1 cellular context compared by ENCODE assay signal in the genomic region with DNA sequence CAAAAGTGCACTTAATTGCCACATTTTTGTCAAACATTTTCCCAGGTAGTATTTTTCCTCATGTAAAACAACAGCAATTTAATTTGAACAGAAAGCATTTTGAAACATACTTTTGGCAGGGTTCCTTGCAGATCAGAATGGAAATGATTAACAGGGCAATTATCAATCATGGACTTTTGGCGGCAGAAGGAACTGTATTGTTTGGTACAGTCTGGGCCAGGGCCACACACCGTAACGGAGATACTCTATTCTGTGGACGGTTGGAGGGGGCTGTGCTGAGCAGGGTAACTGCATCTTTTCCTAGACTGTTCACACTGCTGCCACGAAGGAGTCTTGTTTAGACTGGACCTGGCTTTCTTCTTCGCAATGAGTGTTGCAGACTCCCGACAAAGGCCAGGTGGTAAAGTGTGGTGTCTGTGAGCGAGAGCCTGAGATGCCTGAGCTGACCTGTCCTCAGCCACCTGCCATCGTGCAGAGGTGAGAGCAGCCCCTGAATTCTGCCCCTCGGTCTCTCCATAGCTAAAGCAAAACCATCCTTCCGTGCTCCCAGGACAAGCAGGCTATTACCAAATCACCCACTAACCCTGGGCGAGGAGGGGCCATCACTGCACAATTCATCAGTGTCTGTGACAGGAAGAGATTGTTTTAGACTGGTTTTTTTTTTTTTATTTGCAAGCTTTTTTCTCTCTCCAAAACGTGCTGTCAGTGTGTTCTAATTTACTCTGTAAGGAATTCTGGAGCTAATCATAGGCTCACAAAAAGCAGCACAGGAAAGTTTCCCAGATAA.
TF ChIP-seq lines count a peak whose summit lies in the region.

No MANE protein-coding gene starts in this region.

TF ChIP-seq in HCT116, 20 proteins besides CTCF, POLR2A, EP300 and RAD21 (continued from another document):
- TF ChIP-seq, protein P1, sequence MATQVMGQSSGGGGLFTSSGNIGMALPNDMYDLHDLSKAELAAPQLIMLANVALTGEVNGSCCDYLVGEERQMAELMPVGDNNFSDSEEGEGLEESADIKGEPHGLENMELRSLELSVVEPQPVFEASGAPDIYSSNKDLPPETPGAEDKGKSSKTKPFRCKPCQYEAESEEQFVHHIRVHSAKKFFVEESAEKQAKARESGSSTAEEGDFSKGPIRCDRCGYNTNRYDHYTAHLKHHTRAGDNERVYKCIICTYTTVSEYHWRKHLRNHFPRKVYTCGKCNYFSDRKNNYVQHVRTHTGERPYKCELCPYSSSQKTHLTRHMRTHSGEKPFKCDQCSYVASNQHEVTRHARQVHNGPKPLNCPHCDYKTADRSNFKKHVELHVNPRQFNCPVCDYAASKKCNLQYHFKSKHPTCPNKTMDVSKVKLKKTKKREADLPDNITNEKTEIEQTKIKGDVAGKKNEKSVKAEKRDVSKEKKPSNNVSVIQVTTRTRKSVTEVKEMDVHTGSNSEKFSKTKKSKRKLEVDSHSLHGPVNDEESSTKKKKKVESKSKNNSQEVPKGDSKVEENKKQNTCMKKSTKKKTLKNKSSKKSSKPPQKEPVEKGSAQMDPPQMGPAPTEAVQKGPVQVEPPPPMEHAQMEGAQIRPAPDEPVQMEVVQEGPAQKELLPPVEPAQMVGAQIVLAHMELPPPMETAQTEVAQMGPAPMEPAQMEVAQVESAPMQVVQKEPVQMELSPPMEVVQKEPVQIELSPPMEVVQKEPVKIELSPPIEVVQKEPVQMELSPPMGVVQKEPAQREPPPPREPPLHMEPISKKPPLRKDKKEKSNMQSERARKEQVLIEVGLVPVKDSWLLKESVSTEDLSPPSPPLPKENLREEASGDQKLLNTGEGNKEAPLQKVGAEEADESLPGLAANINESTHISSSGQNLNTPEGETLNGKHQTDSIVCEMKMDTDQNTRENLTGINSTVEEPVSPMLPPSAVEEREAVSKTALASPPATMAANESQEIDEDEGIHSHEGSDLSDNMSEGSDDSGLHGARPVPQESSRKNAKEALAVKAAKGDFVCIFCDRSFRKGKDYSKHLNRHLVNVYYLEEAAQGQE (IDR thresholded peaks at IDR 0.05; ENCODE audit: low read depth) = no peak
- TF ChIP-seq YY1 (IDR thresholded peaks at IDR 0.05; ENCODE audit: extremely low read depth, insufficient replicate concordance, low read depth, low read length) (no peak), SRF (IDR thresholded peaks at IDR 0.05; ENCODE audit: low read depth) (no peak), CBX3 (IDR thresholded peaks at IDR 0.05; ENCODE audit: low read depth) (no peak)
